13 cellular contexts compared by ENCODE assay signal in the genomic region with DNA sequence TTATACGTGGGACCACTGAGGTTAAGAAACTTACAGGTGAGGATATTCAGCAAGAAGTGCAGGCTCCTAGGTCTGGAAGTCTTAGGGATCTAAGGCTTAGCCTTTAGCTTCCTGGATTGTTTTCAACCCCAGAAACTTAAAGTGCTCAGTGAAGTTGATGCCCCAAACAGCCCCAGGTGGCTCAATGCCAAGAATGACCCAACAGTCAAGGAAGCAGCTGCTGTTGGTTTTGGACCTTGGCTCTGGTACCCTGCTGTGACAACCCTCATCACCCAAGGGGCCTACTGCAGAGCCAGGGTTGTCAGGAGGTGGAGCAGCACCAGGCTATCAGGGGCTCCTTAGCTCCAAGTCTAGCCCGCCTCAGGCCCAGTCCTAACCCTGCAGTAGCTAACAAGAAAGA. TPM values are rescaled to one million over a fixed set of nuclear protein-coding genes. Genes with fewer than 3 reads are reported as not detected.
DNase-seq lines count a peak whose midpoint lies in the region; ATAC-seq and TF ChIP-seq lines count a peak whose summit lies in the region.
"Had no signal": no experiment of that assay in that cellular context is flagged by ENCODE, and none has a peak within 500 bp of the region (broad histone marks: within the 10 kb centered on the region; RNA-seq: fewer than 3 reads in every experiment).

No MANE protein-coding gene starts in this region.

- TF ChIP-seq CTCF in GM13976 (IDR thresholded peaks at IDR 0.05; ENCODE audit: borderline replicate concordance, control extremely low read depth, extremely low read depth, insufficient read depth, missing control alignments), result no peak
- no peak for TF ChIP-seq CTCF in CD4-positive, alpha-beta T cell (IDR thresholded peaks at IDR 0.05)

- no peak overlapping the region for H3K4me3 Mint-ChIP-seq in CD4-positive, alpha-beta T cell

- H3K9me3 ChIP-seq in CD4-positive, alpha-beta T cell (ENCODE audit: control insufficient read depth, low read length), result no peaks in the 10 kb centered on the region
- H3K9me3 ChIP-seq: HAP-1, lower lobe of right lung had no signal

- ATAC-seq in GM18502 (IDR thresholded peaks at IDR 0.05; ENCODE audit: poor library complexity, unreplicated experiment) (peak; percentile 13), GM21447 (IDR thresholded peaks at IDR 0.05; ENCODE audit: unreplicated experiment) (peak; percentile 4), HG03457 (IDR thresholded peaks at IDR 0.05; ENCODE audit: unreplicated experiment) (peak; percentile 24), HG03520 (IDR thresholded peaks at IDR 0.05; ENCODE audit: unreplicated experiment) (no peak)
- no peak for ATAC-seq in CD4-positive, alpha-beta T cell (ENCODE audit: poor library complexity)
- ATAC-seq: Right ventricle myocardium inferior had no signal

- no peaks in the 10 kb centered on the region for H3K27me3 ChIP-seq in CD4-positive, alpha-beta T cell (ENCODE audit: control insufficient read depth, insufficient read depth, low read length)

- H3K9me3 Mint-ChIP-seq in CD4-positive, alpha-beta T cell, result no peaks in the 10 kb centered on the region

- DNase-seq in dermis blood vessel endothelial cell (peak; percentile 54), GM13976 (ENCODE audit: low spot score) (no peak), ecto neural progenitor cell (ENCODE audit: low spot score) (no peak)
- no peak for DNase-seq in CD4-positive, alpha-beta T cell
- DNase-seq: lower lobe of right lung, NCI-H1436 treated with DMSO at 0.1 percent for 48 hours had no signal

- intact Hi-C loops in CD4-positive, alpha-beta T cell (cut with DNase I, micrococcal nuclease), result no loop called here

- no peak overlapping the region for H3K27ac Mint-ChIP-seq in CD4-positive, alpha-beta T cell

- no peaks in the 10 kb centered on the region for H3K4me1 Mint-ChIP-seq in CD4-positive, alpha-beta T cell (ENCODE audit: low read depth)

- no peaks in the 10 kb centered on the region for H3K36me3 Mint-ChIP-seq in CD4-positive, alpha-beta T cell (ENCODE audit: low read depth)

- CTCF ChIA-PET in CD4-positive, alpha-beta T cell (lab: Charles Lee), result no interaction called here

- POLR2A ChIA-PET in CD4-positive, alpha-beta T cell (lab: Charles Lee), result interaction anchor here (1.8 kb wide), 1 partner anchor 37 kb away, joined by 5 read pairs; the partner anchor contains the start of gene VDR

- in situ Hi-C loops in GM13976 (cut with MboI; ENCODE audit: low sequenced_read_pairs, unreplicated experiment), result no loop called here

- H3K27me3 Mint-ChIP-seq in CD4-positive, alpha-beta T cell, result no peaks in the 10 kb centered on the region

- H3K27ac ChIP-seq in CD4-positive, alpha-beta T cell (ENCODE audit: low read depth, low read length), result no peak overlapping the region
- H3K27ac ChIP-seq: lower lobe of right lung had no signal

RNA-seq across cellular contexts. Expression of gene VDR, which starts 36.8 kb away (rescaled TPM):
- total RNA-seq in dermis blood vessel endothelial cell, result under 0.01 and 0.47 TPM in 2 replicates
- 1 to 10 TPM in 1 of 2 experiments, under 1 TPM in 1; 0.93 to 1.6 TPM for total RNA-seq in CD4-positive, alpha-beta T cell
- total RNA-seq: temporal lobe had no signal

RNA-seq across cellular contexts. Expression of gene HDAC7, which starts 48.3 kb away (rescaled TPM):
- total RNA-seq in dermis blood vessel endothelial cell, result 55.0 and 75.4 TPM in 2 replicates
- 100 to 1,000 TPM; 116 to 122 TPM for total RNA-seq in CD4-positive, alpha-beta T cell

Comparison
In these comparisons a context has a peak if more than half of its experiments do, and no peak if none do; other contexts are left out.
1. ATAC-seq: peak in GM18502 (single experiment), GM21447 (single experiment) and HG03457 (single experiment); none in CD4-positive, alpha-beta T cell (single experiment) and HG03520 (single experiment).